Comparison of ENCODE assay signal across 17 cellular contexts in genomic region chr12:120432772-120433525, GRCh38. TPM values are rescaled to one million over a fixed set of nuclear protein-coding genes. Genes with fewer than 3 reads are reported as not detected.
DNase-seq lines count a peak whose midpoint lies in the region; ATAC-seq, FAIRE-seq and TF ChIP-seq lines count a peak whose summit lies in the region.
"Had no signal": no experiment of that assay in that cellular context is flagged by ENCODE, and none has a peak within 500 bp of the region (broad histone marks: within the 10 kb centered on the region; RNA-seq: fewer than 3 reads in every experiment).

No MANE protein-coding gene starts in this region.

- no peak for FAIRE-seq in GM12891 (lab: Jason Lieb, UNC)
- FAIRE-seq: GM19239, H1 had no signal

- no peak for TF ChIP-seq POLR2A in GM12891 (IDR thresholded peaks at IDR 0.05; ENCODE audit: low read depth, low read length)
- no peak for TF ChIP-seq POLR2A in esophagus muscularis mucosa (IDR thresholded peaks at IDR 0.05; ENCODE audit: low read depth)

- no peak overlapping the region for H3K27ac Mint-ChIP-seq in neural crest cell (ENCODE audit: unreplicated experiment)
- H3K27ac Mint-ChIP-seq: CD14-positive monocyte; CD4-positive, alpha-beta memory T cell; H9 had no signal

- CTCF ChIA-PET in OCI-LY7 (lab: Charles Lee; ENCODE audit: unreplicated experiment) = no interaction called here

- no peaks in the 10 kb centered on the region for H3K9me3 Mint-ChIP-seq in neural crest cell
- H3K9me3 Mint-ChIP-seq: CD4-positive, alpha-beta memory T cell; H9 had no signal

- H3K36me3 ChIP-seq in OCI-LY7 (ENCODE audit: insufficient read depth, low read length) (no peaks in the 10 kb centered on the region), esophagus muscularis mucosa (no peaks in the 10 kb centered on the region)
- H3K36me3 ChIP-seq: BLaER1 had no signal

- H3K9me3 ChIP-seq in OCI-LY7 (ENCODE audit: low read length) (peaks cover 5% of the 10 kb centered on the region; the same call in 1 of the 2 replicates), esophagus muscularis mucosa (no peaks in the 10 kb centered on the region)
- H3K9me3 ChIP-seq: BLaER1 had no signal

- peaks cover 21% of the 10 kb centered on the region for H3K4me1 Mint-ChIP-seq in neural crest cell

- no TSS peak for BruUV-seq in OCI-LY7 (replicated peaks; lab: Mats Ljungman, UMichigan)

- peak overlapping the region; percentile 69 for H3K4me3 Mint-ChIP-seq in neural crest cell
- H3K4me3 Mint-ChIP-seq: CD14-positive monocyte; CD4-positive, alpha-beta memory T cell; H9 had no signal

- intact Hi-C loops in OCI-LY7 (cut with micrococcal nuclease; ENCODE audit: unreplicated experiment) (loop anchor here (10.0 kb wide), 2 partner anchors 208 to 292 kb away; partner anchors contain the start of gene ACADS), esophagus muscularis mucosa (cut with DNase I) (no loop called here)

- H4K20me1 ChIP-seq in OCI-LY7 (ENCODE audit: insufficient read depth, low read length) = no peaks in the 10 kb centered on the region
- H4K20me1 ChIP-seq: BLaER1 had no signal

- peak overlapping the region; percentile 55; the same call in 1 of the 2 replicates for H2AFZ ChIP-seq in OCI-LY7 (ENCODE audit: low read length)

- WGBS in esophagus muscularis mucosa = 60% methylated on average over 10 of the region's 10 CpGs

- POLR2A ChIA-PET in OCI-LY7 (lab: Charles Lee) = interaction anchor here (0.7 kb wide), 3 partner anchors 108 to 596 kb away, joined by 3 read pairs; no protein-coding TSS in a partner anchor

- H3K36me3 Mint-ChIP-seq in neural crest cell (ENCODE audit: low read depth) = no peaks in the 10 kb centered on the region
- H3K36me3 Mint-ChIP-seq: CD14-positive monocyte had no signal

- H3K4me1 ChIP-seq in OCI-LY7 (ENCODE audit: insufficient read depth, low read length, poor library complexity, severe bottlenecking) (peaks cover 6% of the 10 kb centered on the region), esophagus muscularis mucosa (peaks cover 0 to 9% (median 2%) of the 10 kb centered on the region in 4 donors)

- no peak for TF ChIP-seq EP300 in esophagus muscularis mucosa (IDR thresholded peaks at IDR 0.05)

- H3K27me3 ChIP-seq in esophagus muscularis mucosa = peaks cover 0 to 34% (median 0%) of the 10 kb centered on the region in 4 donors
- H3K27me3 ChIP-seq: BLaER1 had no signal

- H3K79me2 ChIP-seq in OCI-LY7 (ENCODE audit: insufficient read depth, low read depth, low read length) = peaks cover under 1% of the 10 kb centered on the region; the same call in 1 of the 2 replicates

- TF ChIP-seq CTCF in OCI-LY7 (conservative IDR thresholded peaks at IDR 0.05; ENCODE audit: low read length) (no peak), neural crest cell (conservative IDR thresholded peaks at IDR 0.05) (no peak), esophagus muscularis mucosa (IDR thresholded peaks at IDR 0.05) (no peak)

- H3K27me3 Mint-ChIP-seq in neural crest cell (ENCODE audit: low read depth) = no peaks in the 10 kb centered on the region

- no peaks in the 10 kb centered on the region for H3K9me2 ChIP-seq in OCI-LY7 (ENCODE audit: insufficient read depth, low read length)

- H3K4me3 ChIP-seq in OCI-LY7 (ENCODE audit: low read depth, low read length, poor library complexity, severe bottlenecking) = no peak overlapping the region
- H3K4me3 ChIP-seq in esophagus muscularis mucosa = no peak overlapping the region
- H3K4me3 ChIP-seq: BLaER1 had no signal

- H3K27ac ChIP-seq in OCI-LY7 (ENCODE audit: low read depth, low read length, poor library complexity, severe bottlenecking) (no peak overlapping the region), esophagus muscularis mucosa (replicated peaks in 1 of 4) (no peak overlapping the region)
- H3K27ac ChIP-seq: 22Rv1, BLaER1 had no signal

- H3K4me2 ChIP-seq in OCI-LY7 (ENCODE audit: low read length) = no peak overlapping the region; the same call in 1 of the 2 replicates
- H3K4me2 ChIP-seq: BLaER1 had no signal

- no peak for ATAC-seq in HG02938 (IDR thresholded peaks at IDR 0.05; ENCODE audit: unreplicated experiment)

- DNase-seq in DMS 273 (lab: John Stamatoyannopoulos, UW; ENCODE audit: unreplicated experiment) = peak; percentile 6
- DNase-seq in DMS 273 treated with DMSO at 0.1 percent for 48 hours (lab: John Stamatoyannopoulos, UW) = no peak
- no peak for DNase-seq in GM12891 (ENCODE audit: insufficient read length, low spot score)
- DNase-seq in OCI-LY7 (ENCODE audit: low spot score) = no peak
- DNase-seq in neural crest cell (ENCODE audit: low read depth, low spot score) = no peak
- DNase-seq in esophagus muscularis mucosa (ENCODE audit: extremely low spot score) = no peak
- DNase-seq in activated T-cell treated with anti-CD3 and anti-CD28 coated beads, Interleukin-2, amount 50 U/mL, for 48 hours = no peak
- DNase-seq: Calu3; CD4-positive, alpha-beta memory T cell; GDM1; H9 had no signal

TF ChIP-seq in GM12891, 5 proteins besides CTCF, POLR2A, EP300 and RAD21:
- TF ChIP-seq PAX5 (IDR thresholded peaks at IDR 0.05; ENCODE audit: insufficient read depth, low read length, severe bottlenecking) = no peak
- peak; percentile 34; the same call in 1 of the 2 replicates for TF ChIP-seq SPI1 (IDR thresholded peaks at IDR 0.05; ENCODE audit: low read depth, low read length)
- TF ChIP-seq TAF1 (IDR thresholded peaks at IDR 0.05; ENCODE audit: low read depth, low read length) = no peak
- TF ChIP-seq POLR2AphosphoS5 (IDR thresholded peaks at IDR 0.05; ENCODE audit: low read depth, low read length) = no peak

RNA-seq across cellular contexts. Expression of gene COX6A1, which starts 5.0 kb away (rescaled TPM):
- polyA plus RNA-seq in GM12891 (2012; ENCODE audit: low read depth, missing spikeins) = 673 TPM
- 543 and 591 TPM in 2 replicates for total RNA-seq in OCI-LY7 (2014; rRNA removed; shearing (Covaris generic))
- total RNA-seq in OCI-LY7 (2022) (449 and 453 TPM in 2 replicates), neural crest cell (315 and 320 TPM in 2 replicates), esophagus muscularis mucosa (100 to 1,000 TPM; 499 to 689 (median 548) TPM)

RNA-seq across cellular contexts. Expression of gene TRIAP1, which starts 13.2 kb away (rescaled TPM):
- polyA plus RNA-seq in GM12891 (2012; ENCODE audit: low read depth, missing spikeins) = 73.8 TPM
- 23.9 and 28.3 TPM in 2 replicates for total RNA-seq in OCI-LY7 (2014; rRNA removed; shearing (Covaris generic))
- total RNA-seq in OCI-LY7 (2022) = 25.9 and 26.4 TPM in 2 replicates
- 38.0 and 38.1 TPM in 2 replicates for total RNA-seq in neural crest cell
- 10 to 100 TPM in 3 of 4 donors, 1 to 10 TPM in 1; 9.8 to 17.7 (median 10.7) TPM for total RNA-seq in esophagus muscularis mucosa

RNA-seq across cellular contexts. Expression of gene GATC, which starts 13.3 kb away (rescaled TPM):
- polyA plus RNA-seq in GM12891 (2012; ENCODE audit: low read depth, missing spikeins) = 11.3 TPM
- 36.1 and 37.6 TPM in 2 replicates for total RNA-seq in OCI-LY7 (2014; rRNA removed; shearing (Covaris generic))
- total RNA-seq in OCI-LY7 (2022) = 34.6 and 35.8 TPM in 2 replicates
- 32.0 and 33.8 TPM in 2 replicates for total RNA-seq in neural crest cell
- 10 to 100 TPM; 18.5 to 24.0 (median 20.2) TPM for total RNA-seq in esophagus muscularis mucosa

RNA-seq across cellular contexts. Expression of gene SRSF9, which starts 36.6 kb away (rescaled TPM):
- 146 TPM for polyA plus RNA-seq in GM12891 (2012; ENCODE audit: low read depth, missing spikeins)
- 181 and 203 TPM in 2 replicates for total RNA-seq in OCI-LY7 (2014; rRNA removed; shearing (Covaris generic))
- 281 and 295 TPM in 2 replicates for total RNA-seq in OCI-LY7 (2022)
- total RNA-seq in neural crest cell = 350 and 361 TPM in 2 replicates
- total RNA-seq in esophagus muscularis mucosa = 10 to 100 TPM; 52.7 to 60.2 (median 54.7) TPM
